1 cellular context compared by ENCODE assay signal in the genomic region with DNA sequence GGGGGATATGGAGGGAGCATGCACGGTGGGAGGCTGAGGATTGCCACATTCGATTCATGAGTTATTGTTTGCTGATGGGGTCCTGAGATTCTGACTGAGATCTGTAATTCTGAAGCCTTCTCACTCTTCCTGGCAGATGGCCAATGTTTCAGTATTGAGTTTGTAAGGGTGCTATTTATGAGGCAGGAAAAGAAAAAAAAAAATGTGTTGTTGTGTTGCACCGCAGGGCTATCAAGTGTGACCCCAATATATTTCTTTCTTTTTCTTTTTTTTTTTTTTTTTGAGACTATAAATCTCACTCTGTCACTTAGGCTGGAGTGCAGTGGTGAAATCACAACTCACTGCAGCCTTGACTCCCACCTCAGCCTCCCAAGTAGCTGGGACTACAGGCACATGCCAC.
TF ChIP-seq lines count a peak whose summit lies in the region.

No MANE protein-coding gene starts in this region.

TF ChIP-seq in GM12891, 5 proteins besides CTCF, POLR2A, EP300 and RAD21:
- TF ChIP-seq POLR2AphosphoS5 (IDR thresholded peaks at IDR 0.05; ENCODE audit: low read depth, low read length) (no peak), PAX5 (IDR thresholded peaks at IDR 0.05; ENCODE audit: insufficient read depth, low read length, severe bottlenecking) (no peak), SPI1 (IDR thresholded peaks at IDR 0.05; ENCODE audit: low read depth, low read length) (no peak), POU2F2 (IDR thresholded peaks at IDR 0.05; ENCODE audit: low read depth, low read length) (no peak), TAF1 (IDR thresholded peaks at IDR 0.05; ENCODE audit: low read depth, low read length) (no peak)
